28 cellular contexts compared by ENCODE assay signal in the genomic region with DNA sequence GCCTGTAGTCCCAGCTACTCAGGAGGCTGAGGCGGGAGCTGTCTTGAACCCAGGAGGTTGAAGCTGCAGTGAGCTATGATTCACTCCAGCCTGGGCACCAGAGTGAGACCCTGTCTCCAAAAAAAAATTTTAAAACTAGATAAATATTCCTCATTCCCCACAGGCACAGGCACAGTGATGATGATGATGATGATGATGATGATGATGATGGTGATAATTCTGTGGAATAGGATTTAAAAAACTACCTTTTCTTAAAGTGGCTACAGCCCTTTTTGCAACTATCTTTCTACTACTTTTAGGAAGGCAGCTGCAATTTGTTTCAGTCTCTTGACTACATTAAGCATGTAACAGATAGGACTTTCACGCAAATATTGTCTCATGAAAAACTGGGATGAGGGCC.
"Had no signal": no experiment of that assay in that cellular context is flagged by ENCODE, and none has a peak within 500 bp of the region (broad histone marks: within the 10 kb centered on the region; RNA-seq: fewer than 3 reads in every experiment).

No MANE protein-coding gene starts in this region.

- H3K27ac ChIP-seq: colonic mucosa, coronary artery, dorsolateral prefrontal cortex, epithelial cell of prostate, esophagus muscularis mucosa, esophagus squamous epithelium, foreskin keratinocyte, gastrocnemius medialis, gastroesophageal sphincter, heart left ventricle, heart right ventricle had no signal

- H3K9me3 ChIP-seq: colonic mucosa, esophagus muscularis mucosa, esophagus squamous epithelium, gastrocnemius medialis, gastroesophageal sphincter, heart left ventricle, heart right ventricle had no signal

- H3K36me3 ChIP-seq: colonic mucosa, esophagus muscularis mucosa, esophagus squamous epithelium, gastrocnemius medialis, gastroesophageal sphincter, heart left ventricle, heart right ventricle had no signal

- H3K27me3 ChIP-seq: colonic mucosa, esophagus muscularis mucosa, esophagus squamous epithelium, foreskin keratinocyte, gastrocnemius medialis, gastroesophageal sphincter, heart left ventricle, heart right ventricle had no signal

- FAIRE-seq: colon, endometrium, endothelial cell of umbilical vein, frontal cortex had no signal

- ATAC-seq: effector memory CD8-positive, alpha-beta T cell; esophagus mucosa; foreskin keratinocyte; gastrocnemius medialis; gastroesophageal sphincter; heart left ventricle; heart right ventricle had no signal

- H3K4me3 ChIP-seq: colonic mucosa, coronary artery, dorsolateral prefrontal cortex, esophagus muscularis mucosa, esophagus squamous epithelium, gastrocnemius medialis, gastroesophageal sphincter, heart left ventricle, heart right ventricle had no signal

- DNase-seq: colonic mucosa; cortex of kidney; dermis blood vessel endothelial cell; dorsolateral prefrontal cortex; effector CD4-positive, alpha-beta T cell; effector CD8-positive, alpha-beta T cell; effector memory CD4-positive, alpha-beta T cell; effector memory CD8-positive, alpha-beta T cell; endodermal cell; erythroblast; esophagus squamous epithelium; foreskin fibroblast; foreskin keratinocyte; foreskin melanocyte; gastrocnemius medialis; glutamatergic neuron; head of caudate nucleus; heart left ventricle; heart right ventricle had no signal

- H3K4me1 ChIP-seq: colonic mucosa, gastrocnemius medialis had no signal
